8 cellular contexts compared by ENCODE assay signal in genomic region chr14:70254476-70254961, GRCh38.
DNase-seq lines count a peak whose midpoint lies in the region; ATAC-seq lines count a peak whose summit lies in the region.

No MANE protein-coding gene starts in this region.

- in situ Hi-C loops in G401 (cut with HindIII; ENCODE audit: low sequenced_read_pairs): no loop called here

- H3K9me3 Mint-ChIP-seq in activated naive CD4-positive, alpha-beta T cell treated with anti-CD3 and anti-CD28 coated beads, Interleukin-2, amount 50 U/mL, for 72 hours: no peaks in the 10 kb centered on the region

- H3K27me3 ChIP-seq in iPS DF 6.9 (ENCODE audit: control insufficient read depth, insufficient read depth, low read length): no peaks in the 10 kb centered on the region

- H3K4me3 ChIP-seq in iPS DF 6.9 (ENCODE audit: low read length): peak overlapping the region; percentile 50; the same call in 1 of the 2 replicates
- H3K4me3 ChIP-seq in skin epidermis: peak overlapping the region in 6 of 7 experiments; percentile 12 to 40 (median 31)

- WGBS in iPS DF 6.9 (ENCODE audit: insufficient coverage, insufficient read length): no CpG with 5 or more reads among the region's 31 CpGs

- ATAC-seq in GM18511 (IDR thresholded peaks at IDR 0.05; ENCODE audit: unreplicated experiment): peak; percentile 78
- peak; percentile 40 to 79 for ATAC-seq in activated naive CD4-positive, alpha-beta T cell treated with anti-CD3 and anti-CD28 coated beads, Interleukin-2, amount 50 U/mL, for 72 hours
- no peak for ATAC-seq in GM19035 (IDR thresholded peaks at IDR 0.05; ENCODE audit: unreplicated experiment)

- H3K36me3 ChIP-seq in iPS DF 6.9 (ENCODE audit: control insufficient read depth, insufficient read depth, low read length): no peaks in the 10 kb centered on the region

- DNase-seq in AG08396 (ENCODE audit: low spot score): peak; percentile 14
- peak; percentile 28 for DNase-seq in NCI-H1092 (lab: John Stamatoyannopoulos, UW)
- DNase-seq in activated naive CD4-positive, alpha-beta T cell treated with anti-CD3 and anti-CD28 coated beads, Interleukin-2, amount 50 U/mL, for 72 hours (ENCODE audit: low spot score in 2 of 2): peak in 1 of 2 donors; percentile 9
- DNase-seq in iPS DF 6.9 (ENCODE audit: low read depth, low spot score): no peak
- DNase-seq in G401 (ENCODE audit: low spot score): no peak

- H3K9me3 ChIP-seq in iPS DF 6.9 (ENCODE audit: control insufficient read depth, insufficient read depth, low read length): no peaks in the 10 kb centered on the region

- no peaks in the 10 kb centered on the region for H3K4me1 ChIP-seq in iPS DF 6.9 (ENCODE audit: control insufficient read depth, insufficient read depth, low read length)

- H3K27ac ChIP-seq in iPS DF 6.9 (ENCODE audit: low read length): no peak overlapping the region
- peak overlapping the region in 1 of 21 experiments; percentile 59 for H3K27ac ChIP-seq in skin epidermis

- H3K36me3 Mint-ChIP-seq in activated naive CD4-positive, alpha-beta T cell treated with anti-CD3 and anti-CD28 coated beads, Interleukin-2, amount 50 U/mL, for 72 hours: peaks cover 14 to 15% of the 10 kb centered on the region in 2 donors

- H3K27ac Mint-ChIP-seq in activated naive CD4-positive, alpha-beta T cell treated with anti-CD3 and anti-CD28 coated beads, Interleukin-2, amount 50 U/mL, for 72 hours: no peak overlapping the region

Comparison
In these comparisons a context has a peak if more than half of its experiments do, and no peak if none do; other contexts are left out.
1. DNase-seq: peak in AG08396 (single experiment) and NCI-H1092 (single experiment); none in iPS DF 6.9 (single experiment) and G401 (single experiment).